ENCODE assay signal across 1 cellular context in genomic region chr1:239947789-239948188, GRCh38.
TF ChIP-seq lines count a peak whose summit lies in the region.

No MANE protein-coding gene starts in this region.

TF ChIP-seq in IMR-90, 13 proteins besides CTCF, POLR2A, EP300 and RAD21 (continued from another document):
- TF ChIP-seq USF2 (IDR thresholded peaks at IDR 0.05; ENCODE audit: low read depth, low read length) (no peak), SMC3 (IDR thresholded peaks at IDR 0.05; ENCODE audit: low read depth, low read length) (no peak)
